ENCODE assay signal across 27 cellular contexts in the genomic region with DNA sequence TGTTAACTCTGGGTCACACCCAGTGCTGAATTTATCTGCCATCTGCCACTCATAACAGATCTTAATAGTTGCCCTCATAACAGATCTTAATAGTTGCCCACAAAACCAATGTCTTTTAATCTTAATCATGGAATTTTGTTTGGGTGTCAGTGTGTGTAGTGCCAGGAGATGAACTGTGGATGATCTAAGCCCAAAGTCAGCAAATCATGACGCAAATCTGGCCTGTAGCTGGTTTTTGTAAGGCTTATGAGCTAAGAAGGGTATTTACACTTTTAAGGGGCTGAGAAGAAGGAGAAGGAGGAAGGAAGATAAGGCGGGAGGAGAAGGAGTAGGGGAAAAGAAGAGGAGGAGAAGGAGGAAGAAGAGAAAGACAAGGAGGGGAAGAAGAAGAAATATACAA. TPM values are rescaled to one million over a fixed set of nuclear protein-coding genes. Genes with fewer than 3 reads are reported as not detected.
DNase-seq lines count a peak whose midpoint lies in the region; ATAC-seq and TF ChIP-seq lines count a peak whose summit lies in the region.
"Had no signal": no experiment of that assay in that cellular context is flagged by ENCODE, and none has a peak within 500 bp of the region (broad histone marks: within the 10 kb centered on the region; RNA-seq: fewer than 3 reads in every experiment).

No MANE protein-coding gene starts in this region.

- H2BK120ac ChIP-seq in IMR-90 (ENCODE audit: low read depth, low read length) = no peak overlapping the region

- no peak for DNase-seq in activated T-cell treated with anti-CD3 and anti-CD28 coated beads, Interleukin-2, amount 50 U/mL, for 4 hours
- DNase-seq in activated T-cell treated with anti-CD3 and anti-CD28 coated beads for 4 hours = no peak
- DNase-seq in IMR-90 = peak; percentile 46
- DNase-seq in central memory CD8-positive, alpha-beta T cell (ENCODE audit: low spot score in 2 of 2) = no peak
- DNase-seq in osteoblast (ENCODE audit: insufficient read length, low spot score, missing footprints) = no peak
- no peak for DNase-seq in activated CD4-positive, alpha-beta T cell treated with anti-CD3 and anti-CD28 coated beads, Interleukin-2, amount 50 U/mL, for 4 hours
- DNase-seq: Calu3; central memory CD4-positive, alpha-beta T cell; dermis blood vessel endothelial cell; glutamatergic neuron; HFFc6; islet precursor cell; Karpas-422; left ventricle myocardium inferior; NCI-H1436; NCI-H2081 treated with DMSO at 0.1 percent for 48 hours; NCI-H226; SIG-M5; stomach; SW 1271; tibial artery had no signal

- H3K27me3 ChIP-seq in IMR-90 (ENCODE audit: control insufficient read depth, insufficient read depth, low read length) (peaks cover 6% of the 10 kb centered on the region; the same call in 1 of the 2 replicates), osteoblast (ENCODE audit: insufficient read depth, low read length) (no peaks in the 10 kb centered on the region)
- H3K27me3 ChIP-seq: stomach, tibial artery had no signal

- no peak overlapping the region for H2BK15ac ChIP-seq in IMR-90 (ENCODE audit: low read depth, low read length)

- 71% methylated on average over 1 of the region's 2 CpGs; no CpG with 5 or more reads in 1 of the 2 experiments for WGBS in IMR-90 (ENCODE audit: extremely low coverage in 2 of 2, insufficient read length in 1 of 2), 2 experiments

- TF ChIP-seq POLR2A in IMR-90 (IDR thresholded peaks at IDR 0.05; ENCODE audit: low read depth, low read length) = no peak

- no peak overlapping the region for H2AFZ ChIP-seq in IMR-90 (replicated peaks; ENCODE audit: low read length, poor library complexity)
- H2AFZ ChIP-seq in osteoblast (ENCODE audit: low read length) = no peak overlapping the region

- H2BK5ac ChIP-seq in IMR-90 (ENCODE audit: low read depth, low read length, poor library complexity, severe bottlenecking) = no peak overlapping the region

- in situ Hi-C loops in IMR-90 (cut with MboI; ENCODE audit: low sequenced_read_pairs) = no loop called here

- H4K5ac ChIP-seq in IMR-90 (ENCODE audit: low read depth, low read length) = no peak overlapping the region

- no peaks in the 10 kb centered on the region for H3K9me3 Mint-ChIP-seq in activated T-cell treated with anti-CD3 and anti-CD28 coated beads, Interleukin-2, amount 50 U/mL, for 4 hours
- H3K9me3 Mint-ChIP-seq in central memory CD8-positive, alpha-beta T cell = no peaks in the 10 kb centered on the region
- H3K9me3 Mint-ChIP-seq: HFFc6 had no signal

- H2AK9ac ChIP-seq in IMR-90 (replicated peaks; ENCODE audit: low read depth, low read length, poor library complexity) = no peak overlapping the region

- no peak overlapping the region for H3K9ac ChIP-seq in IMR-90 (ENCODE audit: low read depth, low read length)

- CTCF ChIA-PET in IMR-90 (lab: Yijun Ruan, JAX) = no interaction called here

- no peaks in the 10 kb centered on the region for H4K20me1 ChIP-seq in IMR-90 (ENCODE audit: insufficient read depth, low read length)
- H4K20me1 ChIP-seq in osteoblast (ENCODE audit: insufficient read depth, low read length) = no peaks in the 10 kb centered on the region

- no peak for ATAC-seq in activated T-cell treated with anti-CD3 and anti-CD28 coated beads, Interleukin-2, amount 50 U/mL, for 4 hours
- ATAC-seq in IMR-90 (ENCODE audit: low read depth) = no peak
- ATAC-seq in central memory CD8-positive, alpha-beta T cell (replicated peaks; ENCODE audit: extremely low read depth, poor library complexity, severe bottlenecking) = no peak
- no peak for ATAC-seq in HG03175 (IDR thresholded peaks at IDR 0.05; ENCODE audit: unreplicated experiment)
- no peak for ATAC-seq in HG02884 (IDR thresholded peaks at IDR 0.05; ENCODE audit: unreplicated experiment)

- H3K9me3 ChIP-seq in IMR-90 (ENCODE audit: control insufficient read depth, insufficient read depth, low read length) = no peaks in the 10 kb centered on the region
- H3K9me3 ChIP-seq in osteoblast (ENCODE audit: low read depth, low read length) = no peaks in the 10 kb centered on the region
- H3K9me3 ChIP-seq: left ventricle myocardium inferior, stomach, tibial artery had no signal

- no peak overlapping the region for H3K23ac ChIP-seq in IMR-90 (ENCODE audit: low read depth, low read length)

- TF ChIP-seq RAD21 in IMR-90 (IDR thresholded peaks at IDR 0.05; ENCODE audit: low read length) = no peak

- BruUV-seq in IMR-90 (replicated peaks; lab: Mats Ljungman, UMichigan) = no TSS peak

- H3K79me1 ChIP-seq in IMR-90 (ENCODE audit: low read depth in 1 of 2, low read length in 2 of 2) = no peaks in the 10 kb centered on the region

- H4K91ac ChIP-seq in IMR-90 (ENCODE audit: insufficient read depth, low read depth, low read length) = no peak overlapping the region

- H3K4ac ChIP-seq in IMR-90 (ENCODE audit: low read depth, low read length) = no peak overlapping the region

- H3K18ac ChIP-seq in IMR-90 (ENCODE audit: low read depth, low read length) = no peak overlapping the region

- H3K14ac ChIP-seq in IMR-90 (replicated peaks; ENCODE audit: low read depth, low read length) = no peak overlapping the region

- peaks cover 42% of the 10 kb centered on the region for H3K4me1 Mint-ChIP-seq in activated T-cell treated with anti-CD3 and anti-CD28 coated beads, Interleukin-2, amount 50 U/mL, for 4 hours (ENCODE audit: low read depth)
- peaks cover 20% of the 10 kb centered on the region for H3K4me1 Mint-ChIP-seq in central memory CD8-positive, alpha-beta T cell

- H3K56ac ChIP-seq in IMR-90 (ENCODE audit: extremely low read depth, insufficient read depth, low read length) = no peak overlapping the region

- POLR2A ChIA-PET in IMR-90 (lab: Charles Lee; ENCODE audit: unreplicated experiment) = no interaction called here

- no peak overlapping the region for H3K27ac ChIP-seq in IMR-90 (ENCODE audit: insufficient read depth, low read length)
- H3K27ac ChIP-seq in osteoblast (ENCODE audit: low read depth, low read length) = peak overlapping the region; percentile 24
- H3K27ac ChIP-seq: left ventricle myocardium inferior, tibial artery had no signal

- no peak overlapping the region for H2AK5ac ChIP-seq in IMR-90 (ENCODE audit: low read depth, low read length)

- H3K36me3 ChIP-seq in IMR-90 (ENCODE audit: control insufficient read depth, insufficient read depth, low read length) (no peaks in the 10 kb centered on the region), osteoblast (ENCODE audit: insufficient read depth, low read length) (no peaks in the 10 kb centered on the region)
- H3K36me3 ChIP-seq: left ventricle myocardium inferior, stomach, tibial artery had no signal

- H3K4me3 Mint-ChIP-seq in activated T-cell treated with anti-CD3 and anti-CD28 coated beads, Interleukin-2, amount 50 U/mL, for 4 hours = peak overlapping the region; percentile 1
- H3K4me3 Mint-ChIP-seq in central memory CD8-positive, alpha-beta T cell = peak overlapping the region; percentile 37
- H3K4me3 Mint-ChIP-seq: HFFc6 had no signal

- no peak overlapping the region for H2BK20ac ChIP-seq in IMR-90 (ENCODE audit: low read depth, low read length)

- dilution Hi-C loops in IMR-90 (cut with HindIII; ENCODE audit: low sequenced_read_pairs, unreplicated experiment) = no loop called here

- 0 out of 2 replicates have a peak, but pooled peaks cover 5% of the 10 kb centered on the region for H3K9me1 ChIP-seq in IMR-90 (ENCODE audit: insufficient read depth, low read length)

- peaks cover 1% of the 10 kb centered on the region for H3K36me3 Mint-ChIP-seq in activated T-cell treated with anti-CD3 and anti-CD28 coated beads, Interleukin-2, amount 50 U/mL, for 4 hours (ENCODE audit: insufficient read depth)
- H3K36me3 Mint-ChIP-seq in central memory CD8-positive, alpha-beta T cell (ENCODE audit: insufficient read depth) = peaks cover 2% of the 10 kb centered on the region

- no peak overlapping the region for H4K8ac ChIP-seq in IMR-90 (ENCODE audit: low read depth in 2 of 2, low read length in 2 of 2)

- intact Hi-C loops in IMR-90 (cut with micrococcal nuclease) = no loop called here

- no peaks in the 10 kb centered on the region for H3K79me2 ChIP-seq in osteoblast (ENCODE audit: insufficient read depth, low read length)

- peaks cover 1% of the 10 kb centered on the region for H3K27me3 Mint-ChIP-seq in activated T-cell treated with anti-CD3 and anti-CD28 coated beads, Interleukin-2, amount 50 U/mL, for 4 hours (ENCODE audit: low read depth)
- no peaks in the 10 kb centered on the region for H3K27me3 Mint-ChIP-seq in central memory CD8-positive, alpha-beta T cell

- TF ChIP-seq CTCF in IMR-90 (conservative IDR thresholded peaks at IDR 0.05; ENCODE audit: low read depth, low read length) (no peak), osteoblast (IDR thresholded peaks at IDR 0.05; ENCODE audit: extremely low read depth, low read depth, low read length) (no peak)

- H3K4me3 ChIP-seq in IMR-90 (ENCODE audit: insufficient read depth, low read depth, low read length) (no peak overlapping the region), osteoblast (ENCODE audit: insufficient read depth, low read length) (no peak overlapping the region)
- H3K4me3 ChIP-seq: tibial artery had no signal

- H3K4me2 ChIP-seq in IMR-90 (ENCODE audit: low read depth, low read length) (no peak overlapping the region), osteoblast (ENCODE audit: insufficient read depth, low read length) (no peak overlapping the region)

- peak overlapping the region; percentile 78 for H3K27ac Mint-ChIP-seq in central memory CD8-positive, alpha-beta T cell (ENCODE audit: low read depth)
- H3K27ac Mint-ChIP-seq: HFFc6 had no signal

- H3K4me1 ChIP-seq in IMR-90 (ENCODE audit: control insufficient read depth, insufficient read depth, low read length) (peaks cover 6% of the 10 kb centered on the region), osteoblast (ENCODE audit: insufficient read depth, low read length) (peaks cover 39% of the 10 kb centered on the region)

TF ChIP-seq in IMR-90, 13 proteins besides CTCF, POLR2A, EP300 and RAD21 (continues in another document):
- TF ChIP-seq SMC3 (IDR thresholded peaks at IDR 0.05; ENCODE audit: low read depth, low read length) (no peak), MXI1 (IDR thresholded peaks at IDR 0.05; ENCODE audit: borderline replicate concordance, low read depth, low read length) (no peak)

RNA-seq across cellular contexts. Expression of a gene that starts 10.0 kb away (rescaled TPM):
- total RNA-seq in activated T-cell treated with anti-CD3 and anti-CD28 coated beads, Interleukin-2, amount 50 U/mL, for 4 hours = 1 to 10 TPM in 1 of 3 donors, under 1 TPM in 2; 0.28 to 2.6 (median 0.84) TPM
- total RNA-seq in IMR-90 (2012; rRNA removed) = not detected in 2 replicates
- polyA plus RNA-seq in IMR-90 (2012; rRNA removed) = not detected in 2 replicates
- not detected in 2 replicates for polyA plus RNA-seq in IMR-90 (2012; cell fraction: cytosol; rRNA removed)
- polyA plus RNA-seq in IMR-90 (2012; cell fraction: nucleus; rRNA removed; ENCODE audit: low replicate concordance) = not detected in 2 replicates
- total RNA-seq in osteoblast = 2.4 and 3.6 TPM in 2 replicates
- total RNA-seq: A673, Calu3, dermis blood vessel endothelial cell, HFFc6, left ventricle myocardium inferior, mesenteric fat pad, omental fat pad, stomach had no signal
- polyA plus RNA-seq: BJ, stomach had no signal

RNA-seq across cellular contexts. Expression of a gene that starts 17.8 kb away (rescaled TPM):
- 1 to 10 TPM; 1.2 to 6.0 (median 1.5) TPM for total RNA-seq in activated T-cell treated with anti-CD3 and anti-CD28 coated beads, Interleukin-2, amount 50 U/mL, for 4 hours
- total RNA-seq in IMR-90 (2012; rRNA removed) (not detected in 2 replicates), osteoblast (not detected in 2 replicates)
- not detected in 2 replicates for polyA plus RNA-seq in IMR-90 (2012; rRNA removed)
- not detected in 2 replicates for polyA plus RNA-seq in IMR-90 (2012; cell fraction: cytosol; rRNA removed)
- not detected in 2 replicates for polyA plus RNA-seq in IMR-90 (2012; cell fraction: nucleus; rRNA removed; ENCODE audit: low replicate concordance)
- total RNA-seq: A673, Calu3, dermis blood vessel endothelial cell, HFFc6, left ventricle myocardium inferior, mesenteric fat pad, omental fat pad, stomach had no signal
- polyA plus RNA-seq: BJ had no signal
